28 cellular contexts compared by ENCODE assay signal in the genomic region with DNA sequence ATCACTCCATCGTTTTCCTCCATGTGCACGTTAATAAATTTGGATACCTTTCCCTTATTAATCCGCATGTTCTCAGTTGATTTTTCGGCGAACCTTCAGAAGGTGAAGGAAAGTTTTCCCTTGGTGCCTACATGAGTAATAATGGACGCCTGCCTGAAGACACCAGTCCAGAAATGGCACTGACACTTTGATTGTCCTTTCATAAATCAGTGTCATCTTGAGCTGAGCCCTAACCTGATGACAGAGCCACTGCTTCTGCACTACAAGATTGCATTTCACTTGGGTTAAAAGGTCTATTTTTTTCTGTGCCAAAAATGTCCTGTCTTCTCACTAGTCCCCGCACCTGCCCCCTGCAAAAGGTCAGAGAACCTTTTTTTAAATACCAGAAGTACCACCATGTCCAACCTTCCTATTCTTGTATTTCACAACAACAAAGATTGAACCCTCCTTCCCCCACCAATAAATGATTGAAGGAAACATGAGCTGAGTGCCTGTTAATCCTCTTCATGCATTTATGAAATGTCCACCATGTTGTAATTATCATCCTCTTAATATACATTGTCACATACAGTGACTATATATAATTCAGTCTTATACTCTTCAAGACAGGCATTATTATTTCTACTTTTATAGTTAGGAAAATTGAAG.
"Had no signal": no experiment of that assay in that cellular context is flagged by ENCODE, and none has a peak within 500 bp of the region (broad histone marks: within the 10 kb centered on the region; RNA-seq: fewer than 3 reads in every experiment).

No MANE protein-coding gene starts in this region.

- H3K4me1 Mint-ChIP-seq: nephron progenitor cell had no signal

- H3K27ac ChIP-seq: heart right ventricle, hepatocyte, lower lobe of right lung, neural progenitor cell, pancreas, right atrium auricular region, right lobe of liver, skin epidermis, stomach, testis, tibial artery, upper lobe of right lung had no signal

- H3K4me1 ChIP-seq: pancreas, testis had no signal

- H3K27ac Mint-ChIP-seq: naive B cell; natural killer cell; nephron progenitor cell; neural progenitor cell; stimulated activated naive B cell treated with anti-CD40 and anti-IgM and Interleukin-4, amounts not matched to agents 10 μg/mL and 1 μg/mL and 100 μg/mL, for 72 hours had no signal

- H3K36me3 ChIP-seq: heart right ventricle, lower lobe of right lung, neural progenitor cell, pancreas, right atrium auricular region, right lobe of liver, stomach, tibial artery, upper lobe of right lung had no signal

- H3K4me3 ChIP-seq: heart right ventricle, hepatocyte, lower lobe of right lung, neural progenitor cell, pancreas, right atrium auricular region, right lobe of liver, skin epidermis, stomach, testis, tibial artery, upper lobe of right lung had no signal

- H3K9me3 Mint-ChIP-seq: natural killer cell, nephron progenitor cell, neural progenitor cell had no signal

- DNase-seq: heart right ventricle; islet precursor cell; lower lobe of right lung; mammary epithelial cell; mesenchymal stem cell; naive B cell; natural killer cell; nephron progenitor cell; nucleus accumbens; pancreas; posterior cingulate gyrus; right lobe of liver; stimulated activated CD4-positive, alpha-beta T cell treated with anti-CD3 and anti-CD28 coated beads, Interleukin-12 subunit alpha, Interleukin-12 subunit beta, amount 100 ng/mL, for 4 hours; stimulated activated CD4-positive, alpha-beta T cell treated with anti-CD3 and anti-CD28 coated beads, Interleukin-15, amount 100 ng/mL, for 24 hours; stimulated activated CD4-positive, alpha-beta T cell treated with anti-CD3 and anti-CD28 coated beads, Interleukin-2, amount 100 ng/mL, for 24 hours; stimulated activated CD4-positive, alpha-beta T cell treated with anti-CD3 and anti-CD28 coated beads, Interleukin-4, amount 100 ng/mL, for 1 hour; stimulated activated naive B cell treated with anti-CD40 and anti-IgM and Interleukin-4, amounts not matched to agents 10 μg/mL and 1 μg/mL and 100 μg/mL, for 72 hours; stimulated activated naive CD8-positive, alpha-beta T cell treated with anti-CD3 and anti-CD28 coated beads, Interleukin-15, Interleukin-2, amounts not matched to agents 100 U/mL and 50 U/mL, for 24 hours; stomach; testis; tibial artery; trophoblast cell; upper lobe of right lung had no signal

- H3K9me3 ChIP-seq: heart right ventricle, lower lobe of right lung, pancreas, right atrium auricular region, right lobe of liver, stomach, testis, tibial artery, upper lobe of right lung had no signal

- ATAC-seq: heart right ventricle; left lobe of liver; lower lobe of right lung; natural killer cell; pancreas; right lobe of liver; stimulated activated naive B cell treated with anti-CD40 and anti-IgM and Interleukin-4, amounts not matched to agents 10 μg/mL and 1 μg/mL and 100 μg/mL, for 72 hours; stimulated activated naive CD8-positive, alpha-beta T cell treated with anti-CD3 and anti-CD28 coated beads, Interleukin-15, Interleukin-2, amounts not matched to agents 100 U/mL and 50 U/mL, for 24 hours; upper lobe of right lung had no signal

- H3K27me3 ChIP-seq: hepatocyte, pancreas, right atrium auricular region, right lobe of liver, testis, tibial artery had no signal

- H3K36me3 Mint-ChIP-seq: naive B cell; natural killer cell; neural progenitor cell; stimulated activated naive B cell treated with anti-CD40 and anti-IgM and Interleukin-4, amounts not matched to agents 10 μg/mL and 1 μg/mL and 100 μg/mL, for 72 hours had no signal

- H3K4me3 Mint-ChIP-seq: naive B cell; natural killer cell; nephron progenitor cell; neural progenitor cell; stimulated activated naive B cell treated with anti-CD40 and anti-IgM and Interleukin-4, amounts not matched to agents 10 μg/mL and 1 μg/mL and 100 μg/mL, for 72 hours had no signal
